27 cellular contexts compared by ENCODE assay signal in genomic region chr1:222195857-222196256, GRCh38.
"Had no signal": no experiment of that assay in that cellular context is flagged by ENCODE, and none has a peak within 500 bp of the region (broad histone marks: within the 10 kb centered on the region; RNA-seq: fewer than 3 reads in every experiment).

No MANE protein-coding gene starts in this region.

- H3K27ac ChIP-seq: brain microvascular endothelial cell, colonic mucosa, KMS-11, SK-N-MC had no signal

- DNase-seq: activated B cell treated with CpG ODN at 0.5 μM for 24 hours; activated CD4-positive, alpha-beta T cell treated with anti-CD3 and anti-CD28 coated beads for 4 hours; activated CD8-positive, alpha-beta memory T cell treated with anti-CD3 and anti-CD28 coated beads, Interleukin-2, amount 50 U/mL, for 48 hours; activated CD8-positive, alpha-beta T cell treated with anti-CD3 and anti-CD28 coated beads, Interleukin-2, amount 10 ng/mL, durations not matched to agents 7 days and 5 days; activated gamma-delta T cell; activated naive CD4-positive, alpha-beta T cell treated with anti-CD3 and anti-CD28 coated beads for 36 hours; activated T-cell treated with anti-CD3 and anti-CD28 coated beads, Interleukin-2, amount 50 U/mL, for 24 hours; amygdala; brain microvascular endothelial cell; colonic mucosa; MG63; MV-4-11; NCI-H1105; NCI-H1436 treated with DMSO at 0.1 percent for 48 hours; NCI-H187; NCI-H2081; NCI-H446; NCI-H524; RPMI8226; T-cell; T-helper 2 cell; T1000 had no signal

- ATAC-seq: activated CD8-positive, alpha-beta T cell treated with anti-CD3 and anti-CD28 coated beads, Interleukin-2, amount 10 ng/mL, durations not matched to agents 7 days and 5 days; Right ventricle myocardium inferior; T-cell had no signal

- H3K4me2 ChIP-seq: KMS-11 had no signal

- H3K36me3 Mint-ChIP-seq: T-cell had no signal

- H3K27ac Mint-ChIP-seq: activated B cell treated with CpG ODN at 0.5 μM for 24 hours; activated CD8-positive, alpha-beta T cell treated with anti-CD3 and anti-CD28 coated beads, Interleukin-2, amount 10 ng/mL, durations not matched to agents 7 days and 5 days; activated naive CD4-positive, alpha-beta T cell treated with anti-CD3 and anti-CD28 coated beads for 36 hours; activated naive CD8-positive, alpha-beta T cell; activated T-cell treated with anti-CD3 and anti-CD28 coated beads, Interleukin-2, amount 50 U/mL, for 24 hours; T-cell had no signal

- H3K9ac ChIP-seq: KMS-11 had no signal

- H3K9me3 ChIP-seq: colonic mucosa, MG63 had no signal

- H3K4me3 ChIP-seq: colonic mucosa, MG63, SK-N-MC had no signal

- H3K9me3 Mint-ChIP-seq: activated naive CD4-positive, alpha-beta T cell treated with anti-CD3 and anti-CD28 coated beads for 36 hours had no signal

- H3K4me3 Mint-ChIP-seq: activated B cell treated with CpG ODN at 0.5 μM for 24 hours; activated CD8-positive, alpha-beta T cell treated with anti-CD3 and anti-CD28 coated beads, Interleukin-2, amount 10 ng/mL, durations not matched to agents 7 days and 5 days; activated naive CD4-positive, alpha-beta T cell treated with anti-CD3 and anti-CD28 coated beads for 36 hours; activated naive CD8-positive, alpha-beta T cell; activated T-cell treated with anti-CD3 and anti-CD28 coated beads, Interleukin-2, amount 50 U/mL, for 24 hours; T-cell had no signal

- H3K27me3 ChIP-seq: brain microvascular endothelial cell, colonic mucosa, MG63 had no signal

- H3K4me1 Mint-ChIP-seq: activated B cell treated with CpG ODN at 0.5 μM for 24 hours, T-cell had no signal

- H3K4me1 ChIP-seq: colonic mucosa had no signal

- FAIRE-seq: TTC549 had no signal

- H3K36me3 ChIP-seq: brain microvascular endothelial cell, colonic mucosa, MG63 had no signal

- H3K27me3 Mint-ChIP-seq: activated B cell treated with CpG ODN at 0.5 μM for 24 hours; activated T-cell treated with anti-CD3 and anti-CD28 coated beads, Interleukin-2, amount 50 U/mL, for 24 hours had no signal
